ENCODE assay signal across 19 cellular contexts in the genomic region with DNA sequence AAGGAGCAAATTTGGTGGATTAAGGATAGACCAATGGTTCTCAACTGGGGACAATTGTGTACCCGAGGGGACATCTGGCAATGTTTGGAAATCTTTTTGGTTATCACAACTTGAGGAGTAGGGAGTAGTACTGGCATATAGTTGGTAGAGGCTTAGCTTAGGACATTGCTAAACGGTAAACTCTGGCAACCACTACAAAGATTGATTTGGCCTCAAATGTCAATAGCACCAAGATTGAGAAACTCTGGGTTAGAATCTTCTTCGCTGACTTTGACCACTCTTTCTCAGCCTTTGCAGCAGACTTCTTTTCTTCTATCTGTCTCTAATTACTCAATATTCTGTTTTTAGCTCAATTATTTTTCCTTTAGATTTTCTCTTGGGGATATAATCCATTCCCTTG. TPM values are rescaled to one million over a fixed set of nuclear protein-coding genes. Genes with fewer than 3 reads are reported as not detected.
DNase-seq lines count a peak whose midpoint lies in the region; ATAC-seq, FAIRE-seq and TF ChIP-seq lines count a peak whose summit lies in the region.
"Had no signal": no experiment of that assay in that cellular context is flagged by ENCODE, and none has a peak within 500 bp of the region (broad histone marks: within the 10 kb centered on the region; RNA-seq: fewer than 3 reads in every experiment).

No MANE protein-coding gene starts in this region.

- H3K4me1 ChIP-seq in liver (ENCODE audit: control insufficient read depth in 4 of 4, insufficient read depth in 4 of 4, low read length in 3 of 4) (peaks cover 0 to 21% (median 8%) of the 10 kb centered on the region in 4 donors), HepG2 (ENCODE audit: insufficient read depth, low read length) (no peaks in the 10 kb centered on the region), keratinocyte (ENCODE audit: control insufficient read depth, extremely low read depth, insufficient read depth, low read length) (no peaks in the 10 kb centered on the region)
- H3K4me1 ChIP-seq: thyroid gland had no signal

- H3K36me3 Mint-ChIP-seq in T-helper 17 cell (ENCODE audit: low read depth) = no peaks in the 10 kb centered on the region

- H3K4me2 ChIP-seq in HepG2 (ENCODE audit: low read depth, low read length) (no peak overlapping the region), keratinocyte (ENCODE audit: control insufficient read depth, extremely low read depth, insufficient read depth, low read depth, low read length) (no peak overlapping the region)

- H3K9ac ChIP-seq in liver (ENCODE audit: low read depth in 1 of 2, low read length in 2 of 2) = no peak overlapping the region
- no peak overlapping the region for H3K9ac ChIP-seq in HepG2 (ENCODE audit: insufficient read depth, low read depth, low read length)
- H3K9ac ChIP-seq in keratinocyte (ENCODE audit: control insufficient read depth, extremely low read depth, insufficient read depth, low read length) = no peak overlapping the region

- no peak for TF ChIP-seq POLR2A in HepG2 (IDR thresholded peaks at IDR 0.05; ENCODE audit: insufficient read depth in 1 of 2, low read depth in 2 of 2, low read length in 2 of 2)

- H3K4me3 Mint-ChIP-seq in T-helper 17 cell = no peak overlapping the region

- dilution Hi-C loops in keratinocyte (cut with MboI; ENCODE audit: extremely low pct_ligation_motif_present, low sequenced_read_pairs) = no loop called here

- no peaks in the 10 kb centered on the region for H3K27me3 Mint-ChIP-seq in T-helper 17 cell

- no peaks in the 10 kb centered on the region for H3K9me1 ChIP-seq in keratinocyte (ENCODE audit: control insufficient read depth, extremely low read depth, insufficient read depth, low read length)

- 39% methylated on average over 3 of the region's 3 CpGs for WGBS in liver
- 7% methylated on average over 3 of the region's 3 CpGs for WGBS in HepG2 (ENCODE audit: low lambda C conversion rate)

- in situ Hi-C loops in HepG2 (cut with HindIII; ENCODE audit: extremely low pct_ligation_motif_present, low pct_unique_long_range_greater_than_20kb) = loop anchor here (25.0 kb wide), 1 partner anchor 440 kb away; no protein-coding TSS in a partner anchor

- POLR2A ChIA-PET in HepG2 (lab: Yijun Ruan, JAX) = no interaction called here

- no peak for DNase-seq in HepG2 (ENCODE audit: low spot score)
- DNase-seq in T-helper 17 cell = no peak
- no peak for DNase-seq in keratinocyte (ENCODE audit: low read depth, low spot score)
- no peak for DNase-seq in sciatic nerve (ENCODE audit: low spot score)
- DNase-seq in NK-92 treated with Interleukin-12 subunit alpha and Interleukin-12 subunit beta, amount 100 ng/mL, for 24 hours (lab: John Stamatoyannopoulos, UW) = no peak
- DNase-seq: activated effector memory CD4-positive, alpha-beta T cell treated with anti-CD3 and anti-CD28 coated beads, Interleukin-2, amount 50 U/mL, for 16 hours; HFFc6; left ventricle myocardium superior; NCI-H1105; NCI-H2081 treated with DMSO at 0.1 percent for 48 hours; SHP77; sigmoid colon; stimulated activated naive CD4-positive, alpha-beta T cell treated with Interleukin-2 at 50 U/mL for 16 hours; T-helper 1 cell; thyroid gland had no signal

- TF ChIP-seq RAD21 in liver (IDR thresholded peaks at IDR 0.05) (peak in 1 of 2 donors; percentile 5), HepG2 (CRISPR knock-in tag; IDR thresholded peaks at IDR 0.05) (no peak)

- H3K9me3 ChIP-seq in liver (ENCODE audit: control insufficient read depth in 4 of 4, low read length in 3 of 4) (no peaks in the 10 kb centered on the region), HepG2 (ENCODE audit: low read length) (no peaks in the 10 kb centered on the region), T-helper 17 cell (ENCODE audit: control insufficient read depth, low read length, poor library complexity, severe bottlenecking) (no peaks in the 10 kb centered on the region), keratinocyte (ENCODE audit: control insufficient read depth, low read depth, low read length) (no peaks in the 10 kb centered on the region)
- H3K9me3 ChIP-seq: sigmoid colon, thyroid gland had no signal

- intact Hi-C loops in HepG2 (cut with micrococcal nuclease; ENCODE audit: unreplicated experiment) (no loop called here), sciatic nerve (cut with DNase I) (no loop called here)

- H3K27ac Mint-ChIP-seq in T-helper 17 cell = peak overlapping the region; percentile 29

- no peaks in the 10 kb centered on the region for H4K20me1 ChIP-seq in HepG2 (ENCODE audit: insufficient read depth, low read length)
- H4K20me1 ChIP-seq in keratinocyte (ENCODE audit: control insufficient read depth, extremely low read depth, insufficient read depth, low read length) = no peaks in the 10 kb centered on the region

- H3K4me1 Mint-ChIP-seq in T-helper 17 cell = peaks cover 7% of the 10 kb centered on the region

- no TSS peak for BruUV-seq in HepG2 (replicated peaks; lab: Mats Ljungman, UMichigan)

- TF ChIP-seq CTCF in liver (IDR thresholded peaks at IDR 0.05; ENCODE audit: low read depth, low read length, missing input control) (no peak), HepG2 (CRISPR knock-in tag; IDR thresholded peaks at IDR 0.05) (no peak), keratinocyte (optimal IDR thresholded peaks at IDR 0.05 in 1 of 3, IDR thresholded peaks at IDR 0.05 in 1 of 3, conservative IDR thresholded peaks at IDR 0.05 in 1 of 3; ENCODE audit: extremely low read depth in 1 of 3, insufficient read depth in 2 of 3, low read length in 3 of 3) (no peak)

- H3K27me3 ChIP-seq in liver (ENCODE audit: control insufficient read depth in 4 of 4, insufficient read depth in 4 of 4, low read length in 3 of 4) (no peaks in the 10 kb centered on the region), HepG2 (ENCODE audit: control insufficient read depth in 1 of 2, insufficient read depth in 2 of 2, low read length in 2 of 2) (no peaks in the 10 kb centered on the region), keratinocyte (ENCODE audit: control insufficient read depth, extremely low read depth, insufficient read depth, low read length) (no peaks in the 10 kb centered on the region)
- H3K27me3 ChIP-seq: sigmoid colon, thyroid gland had no signal

- TF ChIP-seq EP300 in HepG2 (IDR thresholded peaks at IDR 0.05; ENCODE audit: low read depth in 2 of 2, low read length in 2 of 2) (no peak), HepG2 (CRISPR knock-in tag; IDR thresholded peaks at IDR 0.05; ENCODE audit: borderline replicate concordance) (no peak)

- H2AFZ ChIP-seq in HepG2 (ENCODE audit: low read length) (no peak overlapping the region), keratinocyte (ENCODE audit: control insufficient read depth, low read length) (peak overlapping the region; percentile 65)

- H3K4me3 ChIP-seq in liver (ENCODE audit: low read depth in 1 of 3, low read length in 3 of 3) (no peak overlapping the region), HepG2 (replicated peaks in 1 of 3; ENCODE audit: insufficient read depth in 1 of 3, low read depth in 2 of 3, low read length in 3 of 3) (no peak overlapping the region), keratinocyte (ENCODE audit: control insufficient read depth in 2 of 3, extremely low read depth in 1 of 3, insufficient read depth in 2 of 3, low read depth in 1 of 3, low read length in 3 of 3) (no peak overlapping the region)
- H3K4me3 ChIP-seq: sigmoid colon, thyroid gland had no signal

- H3K36me3 ChIP-seq in liver (ENCODE audit: control insufficient read depth in 4 of 4, insufficient read depth in 3 of 4, low read depth in 1 of 4, low read length in 3 of 4) (no peaks in the 10 kb centered on the region), HepG2 (replicated peaks in 1 of 2; ENCODE audit: control insufficient read depth in 1 of 2, insufficient read depth in 2 of 2, low read length in 2 of 2) (no peaks in the 10 kb centered on the region), keratinocyte (ENCODE audit: control insufficient read depth in 2 of 2, extremely low read depth in 1 of 2, insufficient read depth in 2 of 2, low read length in 2 of 2) (no peaks in the 10 kb centered on the region)
- H3K36me3 ChIP-seq: sigmoid colon, thyroid gland had no signal

- FAIRE-seq in HepG2 (lab: Jason Lieb, UNC) (no peak), keratinocyte (lab: Jason Lieb, UNC) (no peak)
- FAIRE-seq: colon had no signal

- H3K79me2 ChIP-seq in HepG2 (ENCODE audit: insufficient read depth, low read length) (no peaks in the 10 kb centered on the region), keratinocyte (ENCODE audit: control insufficient read depth, insufficient read depth, low read length) (peaks cover 23% of the 10 kb centered on the region)

- CTCF ChIA-PET in HepG2 (lab: Yijun Ruan, JAX; ENCODE audit: low intra/inter-chr PET ratio, low total read pairs) = no interaction called here

- ATAC-seq in HepG2 (no peak), T-helper 17 cell (no peak), HG02884 (IDR thresholded peaks at IDR 0.05; ENCODE audit: unreplicated experiment) (no peak), sciatic nerve (no peak), HG02970 (IDR thresholded peaks at IDR 0.05; ENCODE audit: low FRiP score, unreplicated experiment) (no peak)

- H3K27ac ChIP-seq in liver (ENCODE audit: low read depth in 1 of 2, low read length in 2 of 2) (no peak overlapping the region), HepG2 (ENCODE audit: extremely low read length, insufficient read depth, low read length) (no peak overlapping the region), keratinocyte (ENCODE audit: control insufficient read depth, insufficient read depth, low read length) (no peak overlapping the region)
- H3K27ac ChIP-seq: thyroid gland had no signal

RNA-seq across cellular contexts. Expression of a gene that starts 1.5 kb away (rescaled TPM):
- total RNA-seq in liver (1 to 10 TPM in 1 of 2 donors, under 1 TPM in 1; 0.84 to 3.5 TPM), HepG2 (2016; rRNA removed; fragmentation: Illumina TruSeq; extraction: Trizol) (1.7 and 3.8 TPM in 2 replicates), T-helper 17 cell (10 to 100 TPM; 29.8 to 39.8 TPM), sciatic nerve (37.6 TPM)
- polyA plus RNA-seq in liver (10 to 100 TPM in 1 of 2 donors, 1 to 10 TPM in 1; 7.0 to 10.4 TPM), HepG2 (2011; rRNA removed) (1.4 TPM in 2 replicates), keratinocyte (34.1 to 53.7 TPM (median 41.1 TPM) in 3 replicates)
- 0.97 and 1.4 TPM in 2 replicates for total RNA-seq in HepG2 (2016; cell fraction: cytosol; rRNA removed; fragmentation: Illumina TruSeq; extraction: Trizol; ENCODE audit: low read depth)
- total RNA-seq in HepG2 (2016; cell fraction: insoluble cytoplasmic fraction; rRNA removed; fragmentation: Illumina TruSeq; extraction: Trizol) = 1.4 and 2.5 TPM in 2 replicates
- 1.5 and 3.5 TPM in 2 replicates for total RNA-seq in HepG2 (2016; cell fraction: membrane; rRNA removed; fragmentation: Illumina TruSeq; extraction: Trizol)
- 0.56 and 1.4 TPM in 2 replicates for total RNA-seq in HepG2 (2016; cell fraction: nucleus; rRNA removed; fragmentation: Illumina TruSeq; extraction: Trizol)
- polyA plus RNA-seq in HepG2 (2011; cell fraction: cytosol; rRNA removed) = 1.2 and 1.4 TPM in 2 replicates
- 0.37 and 0.74 TPM in 2 replicates for polyA plus RNA-seq in HepG2 (2011; cell fraction: nucleus; rRNA removed)
- 2.5 and 2.6 TPM in 2 replicates for polyA plus RNA-seq in HepG2 (2012)
- 1.6 and 2.1 TPM in 2 replicates for polyA plus RNA-seq in HepG2 (2016; cell fraction: cytosol; fragmentation: Illumina TruSeq; extraction: Trizol; ENCODE audit: low read depth)
- 5.6 and 6.3 TPM in 2 replicates for polyA plus RNA-seq in HepG2 (2016; cell fraction: insoluble cytoplasmic fraction; fragmentation: Illumina TruSeq; extraction: Trizol; ENCODE audit: low read depth)
- polyA plus RNA-seq in HepG2 (2016; cell fraction: membrane; fragmentation: Illumina TruSeq; extraction: Trizol; ENCODE audit: low read depth) = 2.5 and 2.8 TPM in 2 replicates
- polyA plus RNA-seq in HepG2 (2016; cell fraction: nucleus; fragmentation: Illumina TruSeq; extraction: Trizol; ENCODE audit: insufficient read depth, low read depth) = 3.0 and 5.4 TPM in 2 replicates
- polyA minus RNA-seq in HepG2 (2011; rRNA and poly(A)+ RNA removed; ENCODE audit: low replicate concordance) = 0.46 and 20.4 TPM in 2 replicates
- 1.4 and 1.6 TPM in 2 replicates for polyA minus RNA-seq in HepG2 (2011; cell fraction: cytosol; rRNA and poly(A)+ RNA removed)
- 1.0 and 2.1 TPM in 2 replicates for polyA minus RNA-seq in HepG2 (2011; cell fraction: nucleus; rRNA and poly(A)+ RNA removed)
- polyA plus RNA-seq in keratinocyte (2011; ENCODE audit: low read depth) = 33.6 TPM
- polyA plus RNA-seq in keratinocyte (2011; cell fraction: cytosol; rRNA removed) = 74.4 and 97.1 TPM in 2 replicates
- polyA plus RNA-seq in keratinocyte (2011; cell fraction: nucleus; rRNA removed) = 24.9 and 28.3 TPM in 2 replicates
- polyA plus RNA-seq in keratinocyte (2012; ENCODE audit: low replicate concordance) = 61.9 and 76.8 TPM in 2 replicates
- polyA minus RNA-seq in keratinocyte = 14.9 to 23.2 TPM (median 17.7 TPM) in 3 replicates
- polyA minus RNA-seq in keratinocyte (2011; cell fraction: cytosol; rRNA and poly(A)+ RNA removed) = 38.0 TPM
- 6.3 and 11.2 TPM in 2 replicates for polyA minus RNA-seq in keratinocyte (2011; cell fraction: nucleus; rRNA and poly(A)+ RNA removed)
